1 cellular context compared by ENCODE assay signal in genomic region chr14:35292051-35292769, GRCh38.
TF ChIP-seq lines count a peak whose summit lies in the region.

Gene PSMA6 (plus strand): TSS chr14:35292382. CDS start chr14:35292477, 95 bp downstream.

TF ChIP-seq in K562, 482 proteins besides CTCF, POLR2A, EP300 and RAD21 (continued from another document and continues in another):
- peak; percentile 51 to 81 for TF ChIP-seq MNT (conservative IDR thresholded peaks at IDR 0.05)
- no peak for TF ChIP-seq HNRNPH1 (optimal IDR thresholded peaks at IDR 0.05; ENCODE audit: low read depth, low read length)
- no peak for TF ChIP-seq HMBOX1 (IDR thresholded peaks at IDR 0.05)
- peak; percentile 98 for TF ChIP-seq NR2C2 (CRISPR knock-in tag; IDR thresholded peaks at IDR 0.05)
- TF ChIP-seq NR2C2 (tag; IDR thresholded peaks at IDR 0.05), result peak; percentile 99
- TF ChIP-seq ILK (tag; IDR thresholded peaks at IDR 0.05; ENCODE audit: borderline replicate concordance, low read depth), result no peak
- no peak for TF ChIP-seq MTF1 (CRISPR knock-in tag; IDR thresholded peaks at IDR 0.05; ENCODE audit: borderline replicate concordance)
- TF ChIP-seq TGIF2 (CRISPR knock-in tag; IDR thresholded peaks at IDR 0.05), result no peak
- TF ChIP-seq MAFF (IDR thresholded peaks at IDR 0.05; ENCODE audit: low read length), result no peak
- no peak for TF ChIP-seq ZNF511 (CRISPR knock-in tag; IDR thresholded peaks at IDR 0.05)
- no peak for TF ChIP-seq BACH1 (tag; IDR thresholded peaks at IDR 0.05)
- TF ChIP-seq CREBBP (IDR thresholded peaks at IDR 0.05; ENCODE audit: low read depth, low read length), result no peak
- TF ChIP-seq SIRT6 (IDR thresholded peaks at IDR 0.05; ENCODE audit: low read depth, low read length), result no peak
- 0 out of 2 replicates have a peak, but pooled peaks have one; percentile 20 for TF ChIP-seq L3MBTL2 (IDR thresholded peaks at IDR 0.05)
- TF ChIP-seq HES1 (IDR thresholded peaks at IDR 0.05; ENCODE audit: low read depth), result no peak
- no peak for TF ChIP-seq ZNF324 (CRISPR knock-in tag; IDR thresholded peaks at IDR 0.05)
- no peak for TF ChIP-seq ZNF134 (CRISPR knock-in tag; conservative IDR thresholded peaks at IDR 0.05)
- no peak for TF ChIP-seq CREB3 (tag; conservative IDR thresholded peaks at IDR 0.05; ENCODE audit: low read depth)
- TF ChIP-seq AFF1 (IDR thresholded peaks at IDR 0.05; ENCODE audit: low read depth in 1 of 2, partially characterized antibody in 2 of 2), result peak in 1 of 2 experiments; percentile 19
- TF ChIP-seq KLF16 (IDR thresholded peaks at IDR 0.05), result no peak
- TF ChIP-seq JUND (IDR thresholded peaks at IDR 0.05; ENCODE audit: borderline replicate concordance, low read depth, low read length), result no peak; the same call in 1 of the 2 replicates
- TF ChIP-seq JUND (tag; IDR thresholded peaks at IDR 0.05; ENCODE audit: borderline replicate concordance, low read depth, low read length), result peak; percentile 7; the same call in 1 of the 3 replicates
- no peak for TF ChIP-seq ARID1B (IDR thresholded peaks at IDR 0.05)
- no peak for TF ChIP-seq TRIM25 (IDR thresholded peaks at IDR 0.05; ENCODE audit: borderline replicate concordance)
- no peak for TF ChIP-seq DMBX1 (CRISPR knock-in tag; IDR thresholded peaks at IDR 0.05; ENCODE audit: borderline replicate concordance)
- no peak for TF ChIP-seq TBL1XR1 (IDR thresholded peaks at IDR 0.05; ENCODE audit: low read length in 2 of 2)
- no peak for TF ChIP-seq ZBTB5 (IDR thresholded peaks at IDR 0.05)
- no peak for TF ChIP-seq NUFIP1 (IDR thresholded peaks at IDR 0.05; ENCODE audit: partially characterized antibody)
- no peak for TF ChIP-seq SRSF7 (optimal IDR thresholded peaks at IDR 0.05; ENCODE audit: low read depth, low read length)
- TF ChIP-seq TRIM28 (IDR thresholded peaks at IDR 0.05), result no peak
- no peak for TF ChIP-seq ZNF436 (CRISPR knock-in tag; IDR thresholded peaks at IDR 0.05)
- no peak for TF ChIP-seq CEBPG (CRISPR knock-in tag; IDR thresholded peaks at IDR 0.05)
- TF ChIP-seq CEBPG (tag; conservative IDR thresholded peaks at IDR 0.05 in 1 of 2, IDR thresholded peaks at IDR 0.05 in 1 of 2), result no peak
- no peak for TF ChIP-seq MED1 (CRISPR knock-in tag; IDR thresholded peaks at IDR 0.05; ENCODE audit: borderline replicate concordance)
- TF ChIP-seq ZFX (CRISPR knock-in tag; IDR thresholded peaks at IDR 0.05), result peak; percentile 68
- TF ChIP-seq BRD9 (IDR thresholded peaks at IDR 0.05; ENCODE audit: low read depth, partially characterized antibody), result peak; percentile 21
- peak; percentile 27; the same call in 1 of the 2 replicates for TF ChIP-seq ZNF592 (IDR thresholded peaks at IDR 0.05)
- TF ChIP-seq ZC3H4 (CRISPR knock-in tag; IDR thresholded peaks at IDR 0.05; ENCODE audit: borderline replicate concordance), result no peak
- TF ChIP-seq ZNF695 (CRISPR knock-in tag; IDR thresholded peaks at IDR 0.05), result no peak
- no peak for TF ChIP-seq ZC3H8 (IDR thresholded peaks at IDR 0.05)
- no peak for TF ChIP-seq KAT2B (IDR thresholded peaks at IDR 0.05; ENCODE audit: low read depth, low read length)
- no peak for TF ChIP-seq HMGXB4 (CRISPR knock-in tag; IDR thresholded peaks at IDR 0.05)
- TF ChIP-seq TCF7 (IDR thresholded peaks at IDR 0.05; ENCODE audit: borderline replicate concordance), result peak; percentile 76; the same call in 1 of the 2 replicates
- TF ChIP-seq ZNF445 (CRISPR knock-in tag; IDR thresholded peaks at IDR 0.05; ENCODE audit: low read depth), result no peak
- TF ChIP-seq POLR3A (IDR thresholded peaks at IDR 0.05; ENCODE audit: borderline replicate concordance, extremely low read depth, insufficient read depth, insufficient read length), result no peak
